ENCODE assay signal across 1 cellular context in genomic region chr19:7869453-7869909, GRCh38.
TF ChIP-seq lines count a peak whose summit lies in the region.

No MANE protein-coding gene starts in this region.

TF ChIP-seq in endothelial cell of umbilical vein, 7 proteins besides CTCF, POLR2A, EP300 and RAD21:
- TF ChIP-seq MAX (IDR thresholded peaks at IDR 0.05; ENCODE audit: insufficient read depth, insufficient read length) = no peak
- no peak for TF ChIP-seq FOS (IDR thresholded peaks at IDR 0.05; ENCODE audit: borderline replicate concordance, insufficient read depth, low read length)
- no peak for TF ChIP-seq EZH2 (IDR thresholded peaks at IDR 0.05; ENCODE audit: borderline replicate concordance, low read depth, low read length, severe bottlenecking)
- no peak for TF ChIP-seq JUN (IDR thresholded peaks at IDR 0.05; ENCODE audit: borderline replicate concordance, insufficient read depth, insufficient read length, low read depth)
- TF ChIP-seq GATA2 (IDR thresholded peaks at IDR 0.05; ENCODE audit: insufficient read depth, insufficient read length, low read depth, low read length) = no peak
- TF ChIP-seq MYC (IDR thresholded peaks at IDR 0.05; ENCODE audit: low read depth, low read length) = no peak
- no peak for TF ChIP-seq POLR2AphosphoS5 (IDR thresholded peaks at IDR 0.05; ENCODE audit: insufficient read depth, low read depth, low read length)
